25 cellular contexts compared by ENCODE assay signal in the genomic region with DNA sequence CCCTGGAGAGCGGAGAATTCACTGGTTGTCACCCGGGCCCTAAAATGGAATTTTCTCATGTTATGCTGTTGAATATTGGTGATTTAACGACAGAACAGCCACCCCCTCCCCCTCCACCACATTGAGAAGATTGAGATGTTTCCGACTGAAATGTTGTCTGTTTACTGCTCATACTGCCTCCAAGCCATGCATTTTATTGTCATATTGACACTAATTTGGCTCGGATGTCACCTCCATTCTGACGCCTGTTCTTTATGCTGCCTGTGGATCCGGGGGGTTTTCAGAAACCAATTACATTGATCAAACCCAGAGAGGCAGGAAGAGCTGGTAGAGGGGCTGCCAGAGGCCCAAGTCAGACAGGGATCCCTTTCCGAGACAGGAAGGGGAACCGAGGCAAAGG.
"Had no signal": no experiment of that assay in that cellular context is flagged by ENCODE, and none has a peak within 500 bp of the region (broad histone marks: within the 10 kb centered on the region; RNA-seq: fewer than 3 reads in every experiment).

No MANE protein-coding gene starts in this region.

- H3K79me2 ChIP-seq: parathyroid adenoma had no signal

- H3K27me3 ChIP-seq: neural progenitor cell, ovary, right lobe of liver, sigmoid colon, stomach, thyroid gland, tibial nerve, upper lobe of left lung, uterus had no signal

- H3K4me2 ChIP-seq: neural progenitor cell had no signal

- H3K27ac ChIP-seq: neural progenitor cell, ovary, parathyroid adenoma, psoas muscle, right lobe of liver, sigmoid colon, stomach, thoracic aorta, thyroid gland, tibial nerve, upper lobe of left lung, uterus had no signal

- H3K9me3 ChIP-seq: ovary, psoas muscle, right lobe of liver, sigmoid colon, stomach, thoracic aorta, thyroid gland, tibial nerve, upper lobe of left lung, uterus had no signal

- H3K9ac ChIP-seq: neural progenitor cell, parathyroid adenoma had no signal

- DNase-seq: naive thymus-derived CD4-positive, alpha-beta T cell; natural killer cell; occipital lobe; ovary; psoas muscle; right lobe of liver; sigmoid colon; small intestine; stimulated activated CD4-positive, alpha-beta T cell treated with anti-CD3 and anti-CD28 coated beads, Interleukin-15, amount 100 ng/mL, for 24 hours; stimulated activated CD4-positive, alpha-beta T cell treated with anti-CD3 and anti-CD28 coated beads, Interleukin-2, amount 100 ng/mL, for 24 hours; stimulated activated CD4-positive, alpha-beta T cell treated with anti-CD3 and anti-CD28 coated beads, Interleukin-2, amount 100 ng/mL, for 48 hours; stimulated activated CD4-positive, alpha-beta T cell treated with anti-CD3 and anti-CD28 coated beads, Interleukin-4, amount 100 ng/mL, for 24 hours; stimulated activated naive B cell treated with anti-CD40 and anti-IgM and Interleukin-4, amounts not matched to agents 10 μg/mL and 1 μg/mL and 100 μg/mL, for 72 hours; stimulated activated naive CD4-positive, alpha-beta T cell treated with Interleukin-2 at 50 U/mL for 16 hours; stomach; thyroid gland; trophoblast cell; upper lobe of left lung; uterus had no signal

- H3K36me3 ChIP-seq: neural progenitor cell, ovary, right lobe of liver, thoracic aorta, thyroid gland, upper lobe of left lung, uterus had no signal

- ATAC-seq: naive thymus-derived CD4-positive, alpha-beta T cell; natural killer cell; psoas muscle; right cardiac atrium; right lobe of liver; stimulated activated effector memory CD8-positive, alpha-beta T cell treated with anti-CD3 and anti-CD28 coated beads, Interleukin-12 subunit alpha, Interleukin-12 subunit beta, amount 100 ng/mL, for 72 hours; stimulated activated naive B cell treated with anti-CD40 and anti-IgM and Interleukin-4, amounts not matched to agents 10 μg/mL and 1 μg/mL and 100 μg/mL, for 72 hours had no signal

- H3K4me1 ChIP-seq: neural progenitor cell, parathyroid adenoma, right lobe of liver, upper lobe of left lung, uterus had no signal

- H2AFZ ChIP-seq: neural progenitor cell, parathyroid adenoma had no signal

- H3K4me3 ChIP-seq: neural progenitor cell, ovary, psoas muscle, right lobe of liver, sigmoid colon, stomach, thoracic aorta, thyroid gland, tibial nerve, upper lobe of left lung, uterus had no signal
